ENCODE assay signal across 3 cellular contexts in genomic region chr11:36105743-36106581, GRCh38.
TF ChIP-seq lines count a peak whose summit lies in the region.

No MANE protein-coding gene starts in this region.

TF ChIP-seq in A549, 52 proteins besides CTCF, POLR2A, EP300 and RAD21:
- TF ChIP-seq REST (IDR thresholded peaks at IDR 0.05), result peak; percentile 26; the same call in 1 of the 2 replicates
- TF ChIP-seq PBX3 (IDR thresholded peaks at IDR 0.05), result no peak

TF ChIP-seq in HEK293, 187 proteins besides CTCF, POLR2A, EP300 and RAD21:
- TF ChIP-seq PRDM10 (tag by site-specific recombination; IDR thresholded peaks at IDR 0.05) (no peak), REST (tag by site-specific recombination; IDR thresholded peaks at IDR 0.05) (peak; percentile 68; the same call in 1 of the 2 replicates)

TF ChIP-seq in K562, 482 proteins besides CTCF, POLR2A, EP300 and RAD21 (continued from another document and continues in another):
- TF ChIP-seq MCM7 (IDR thresholded peaks at IDR 0.05), result no peak
- TF ChIP-seq POLR2G (IDR thresholded peaks at IDR 0.05; ENCODE audit: low read depth, low read length), result peak; percentile 33; the same call in 1 of the 2 replicates
- peak; percentile 92 for TF ChIP-seq EHMT2 (IDR thresholded peaks at IDR 0.05)
- TF ChIP-seq CLOCK (CRISPR knock-in tag; IDR thresholded peaks at IDR 0.05; ENCODE audit: borderline replicate concordance), result no peak
- TF ChIP-seq ZNF696 (CRISPR knock-in tag; conservative IDR thresholded peaks at IDR 0.05), result no peak
- TF ChIP-seq SP1 (CRISPR knock-in tag; IDR thresholded peaks at IDR 0.05), result no peak
- TF ChIP-seq CHCHD3 (CRISPR knock-in tag; IDR thresholded peaks at IDR 0.05), result no peak
- TF ChIP-seq NR2C1 (IDR thresholded peaks at IDR 0.05), result no peak
- TF ChIP-seq NR2C1 (tag; IDR thresholded peaks at IDR 0.05), result peak; percentile 25; the same call in 1 of the 2 replicates
- peak; percentile 85 for TF ChIP-seq MEIS2 (IDR thresholded peaks at IDR 0.05; ENCODE audit: partially characterized antibody)
- TF ChIP-seq DIDO1 (tag; IDR thresholded peaks at IDR 0.05; ENCODE audit: low read depth), result no peak
- peak; percentile 15; the same call in 1 of the 2 replicates for TF ChIP-seq KAT7 (CRISPR knock-in tag; IDR thresholded peaks at IDR 0.05; ENCODE audit: borderline replicate concordance)
- no peak for TF ChIP-seq ZC3H4 (CRISPR knock-in tag; IDR thresholded peaks at IDR 0.05; ENCODE audit: borderline replicate concordance)
- TF ChIP-seq RHOXF2B (CRISPR knock-in tag; conservative IDR thresholded peaks at IDR 0.05), result no peak
- TF ChIP-seq PHB (CRISPR knock-in tag; IDR thresholded peaks at IDR 0.05), result 0 out of 2 replicates have a peak, but pooled peaks have one; percentile 53
- TF ChIP-seq ZNF644 (tag; IDR thresholded peaks at IDR 0.05; ENCODE audit: low read depth), result no peak
- 0 out of 2 replicates have a peak, but pooled peaks have one; percentile 12 for TF ChIP-seq THRB (CRISPR knock-in tag; conservative IDR thresholded peaks at IDR 0.05)
- TF ChIP-seq ZNF41 (CRISPR knock-in tag; conservative IDR thresholded peaks at IDR 0.05), result no peak
- no peak for TF ChIP-seq SIRT6 (IDR thresholded peaks at IDR 0.05; ENCODE audit: low read depth, low read length)
- TF ChIP-seq SOX6 (IDR thresholded peaks at IDR 0.05), result 0 out of 2 replicates have a peak, but pooled peaks have one; percentile 15
- TF ChIP-seq ELF4 (CRISPR knock-in tag; IDR thresholded peaks at IDR 0.05), result 0 out of 2 replicates have a peak, but pooled peaks have one; percentile 5
- TF ChIP-seq TBL1XR1 (IDR thresholded peaks at IDR 0.05; ENCODE audit: low read length in 2 of 2), result no peak
- TF ChIP-seq POLR2H (tag; IDR thresholded peaks at IDR 0.05; ENCODE audit: low read depth), result peak; percentile 62; the same call in 1 of the 2 replicates
- TF ChIP-seq EZH2 (IDR thresholded peaks at IDR 0.05; ENCODE audit: borderline replicate concordance, low read depth, low read length), result no peak
- TF ChIP-seq NFATC3 (IDR thresholded peaks at IDR 0.05), result no peak
- TF ChIP-seq GABPB1 (CRISPR knock-in tag; IDR thresholded peaks at IDR 0.05), result peak; percentile 11; the same call in 1 of the 2 replicates
- TF ChIP-seq MAZ (CRISPR knock-in tag; conservative IDR thresholded peaks at IDR 0.05 in 1 of 2, IDR thresholded peaks at IDR 0.05 in 1 of 2), result 0 out of 4 replicates have a peak, but pooled peaks of 1 of the 2 experiments have one; percentile 18
- TF ChIP-seq SMARCB1 (IDR thresholded peaks at IDR 0.05; ENCODE audit: insufficient read length, low read depth), result peak; percentile 41
- TF ChIP-seq ZBTB26 (CRISPR knock-in tag; IDR thresholded peaks at IDR 0.05), result peak; percentile 53; the same call in 1 of the 2 replicates
- TF ChIP-seq PBX2 (CRISPR knock-in tag; IDR thresholded peaks at IDR 0.05; ENCODE audit: low read depth), result no peak
- peak; percentile 86 for TF ChIP-seq PBX2 (tag; conservative IDR thresholded peaks at IDR 0.05; ENCODE audit: low read depth)
- TF ChIP-seq MIER1 (IDR thresholded peaks at IDR 0.05; ENCODE audit: low read depth), result peak; percentile 58; the same call in 1 of the 2 replicates
- peak; percentile 68 for TF ChIP-seq HMBOX1 (IDR thresholded peaks at IDR 0.05)
- peak; percentile 5 for TF ChIP-seq SMAD1 (IDR thresholded peaks at IDR 0.05; ENCODE audit: low read depth, low read length, partially characterized antibody)
- TF ChIP-seq LCOR (CRISPR knock-in tag; IDR thresholded peaks at IDR 0.05), result 0 out of 2 replicates have a peak, but pooled peaks have one; percentile 20
- TF ChIP-seq ZNF12 (CRISPR knock-in tag; IDR thresholded peaks at IDR 0.05), result 0 out of 2 replicates have a peak, but pooled peaks have one; percentile 35
- TF ChIP-seq AFF1 (IDR thresholded peaks at IDR 0.05; ENCODE audit: low read depth in 1 of 2, partially characterized antibody in 2 of 2), result peak; percentile 25 to 42
- no peak for TF ChIP-seq USF1 (CRISPR knock-in tag; IDR thresholded peaks at IDR 0.05)
- peak; percentile 61 for TF ChIP-seq AFF4 (CRISPR knock-in tag; IDR thresholded peaks at IDR 0.05)
- TF ChIP-seq HDAC2 (IDR thresholded peaks at IDR 0.05), result no peak
- no peak for TF ChIP-seq GABPB2 (CRISPR knock-in tag; conservative IDR thresholded peaks at IDR 0.05)
- no peak for TF ChIP-seq KLF10 (CRISPR knock-in tag; IDR thresholded peaks at IDR 0.05)
- TF ChIP-seq RNF2 (IDR thresholded peaks at IDR 0.05), result no peak
- no peak for TF ChIP-seq CHD1 (IDR thresholded peaks at IDR 0.05; ENCODE audit: low read length)
- TF ChIP-seq ZKSCAN8 (CRISPR knock-in tag; IDR thresholded peaks at IDR 0.05), result no peak
- TF ChIP-seq YY1 (IDR thresholded peaks at IDR 0.05; ENCODE audit: borderline replicate concordance in 1 of 3, control insufficient read depth in 1 of 3, extremely low read depth in 1 of 3, insufficient read depth in 3 of 3, insufficient read length in 1 of 3, insufficient replicate concordance in 2 of 3, low read depth in 1 of 3, low read length in 2 of 3), result peak in 1 of 3 experiments; percentile 29
- TF ChIP-seq ZSCAN32 (CRISPR knock-in tag; IDR thresholded peaks at IDR 0.05), result no peak
- TF ChIP-seq RBFOX2 (IDR thresholded peaks at IDR 0.05; ENCODE audit: low read depth, low read length), result peak; percentile 71
- TF ChIP-seq RUNX1 (IDR thresholded peaks at IDR 0.05; ENCODE audit: low read depth), result no peak
- TF ChIP-seq CBX1 (IDR thresholded peaks at IDR 0.05; ENCODE audit: low read depth), result no peak
